2 cellular contexts compared by ENCODE assay signal in the genomic region with DNA sequence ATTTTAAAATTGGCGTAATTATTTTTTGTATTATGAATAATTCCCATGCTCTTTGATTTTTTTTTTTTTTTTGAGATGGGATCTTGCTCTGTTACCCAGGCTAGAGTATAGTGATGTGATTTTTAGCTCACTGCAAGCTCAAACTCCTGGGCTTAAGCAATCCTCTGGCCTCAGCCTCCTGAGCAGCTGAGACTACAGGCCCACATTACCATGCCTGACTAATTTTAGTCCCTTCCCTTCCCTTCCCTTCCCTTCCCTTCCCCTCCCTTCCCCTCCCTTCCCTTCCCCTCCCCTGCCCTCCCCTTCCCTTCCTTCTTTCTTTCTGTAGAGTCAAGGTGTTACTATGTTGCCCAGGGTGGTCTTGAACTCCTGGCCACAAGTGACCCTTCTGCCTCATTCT.
TF ChIP-seq lines count a peak whose summit lies in the region.

No MANE protein-coding gene starts in this region.

TF ChIP-seq in HepG2, 621 proteins besides CTCF, POLR2A, EP300 and RAD21:
- TF ChIP-seq NAIF1 (CRISPR knock-in tag; IDR thresholded peaks at IDR 0.05; ENCODE audit: borderline replicate concordance) (no peak), HNRNPK (IDR thresholded peaks at IDR 0.05; ENCODE audit: low read depth, low read length, poor library complexity, severe bottlenecking) (peak; percentile 95), CAMTA2 (CRISPR knock-in tag; IDR thresholded peaks at IDR 0.05; ENCODE audit: borderline replicate concordance) (no peak), ZMAT3 (CRISPR knock-in tag; conservative IDR thresholded peaks at IDR 0.05) (no peak), PCBP1 (IDR thresholded peaks at IDR 0.05; ENCODE audit: borderline replicate concordance, low read depth, low read length) (0 out of 2 replicates have a peak, but pooled peaks have one; percentile 71), HDAC6 (IDR thresholded peaks at IDR 0.05; ENCODE audit: low read depth, low read length) (no peak)
- TF ChIP-seq, protein P1, sequence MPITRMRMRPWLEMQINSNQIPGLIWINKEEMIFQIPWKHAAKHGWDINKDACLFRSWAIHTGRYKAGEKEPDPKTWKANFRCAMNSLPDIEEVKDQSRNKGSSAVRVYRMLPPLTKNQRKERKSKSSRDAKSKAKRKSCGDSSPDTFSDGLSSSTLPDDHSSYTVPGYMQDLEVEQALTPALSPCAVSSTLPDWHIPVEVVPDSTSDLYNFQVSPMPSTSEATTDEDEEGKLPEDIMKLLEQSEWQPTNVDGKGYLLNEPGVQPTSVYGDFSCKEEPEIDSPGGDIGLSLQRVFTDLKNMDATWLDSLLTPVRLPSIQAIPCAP (CRISPR knock-in tag; IDR thresholded peaks at IDR 0.05; ENCODE audit: low read depth) = no peak

TF ChIP-seq in K562, 482 proteins besides CTCF, POLR2A, EP300 and RAD21:
- TF ChIP-seq NR2C2 (CRISPR knock-in tag; IDR thresholded peaks at IDR 0.05) (no peak), NR2C2 (tag; IDR thresholded peaks at IDR 0.05) (no peak), ZNF140 (CRISPR knock-in tag; IDR thresholded peaks at IDR 0.05) (no peak), MED1 (CRISPR knock-in tag; IDR thresholded peaks at IDR 0.05; ENCODE audit: borderline replicate concordance) (no peak), PCBP1 (IDR thresholded peaks at IDR 0.05; ENCODE audit: low read depth, low read length, poor library complexity, severe bottlenecking) (peak; percentile 37), NFE2L1 (tag; IDR thresholded peaks at IDR 0.05; ENCODE audit: borderline replicate concordance, low read depth) (no peak), KLF6 (CRISPR knock-in tag; IDR thresholded peaks at IDR 0.05; ENCODE audit: borderline replicate concordance) (no peak), STAT5B (CRISPR knock-in tag; IDR thresholded peaks at IDR 0.05) (no peak)
- TF ChIP-seq, protein P2, sequence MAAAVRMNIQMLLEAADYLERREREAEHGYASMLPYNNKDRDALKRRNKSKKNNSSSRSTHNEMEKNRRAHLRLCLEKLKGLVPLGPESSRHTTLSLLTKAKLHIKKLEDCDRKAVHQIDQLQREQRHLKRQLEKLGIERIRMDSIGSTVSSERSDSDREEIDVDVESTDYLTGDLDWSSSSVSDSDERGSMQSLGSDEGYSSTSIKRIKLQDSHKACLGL (CRISPR knock-in tag; IDR thresholded peaks at IDR 0.05; ENCODE audit: borderline replicate concordance, poor library complexity, severe bottlenecking) = no peak
